In the genomic region with DNA sequence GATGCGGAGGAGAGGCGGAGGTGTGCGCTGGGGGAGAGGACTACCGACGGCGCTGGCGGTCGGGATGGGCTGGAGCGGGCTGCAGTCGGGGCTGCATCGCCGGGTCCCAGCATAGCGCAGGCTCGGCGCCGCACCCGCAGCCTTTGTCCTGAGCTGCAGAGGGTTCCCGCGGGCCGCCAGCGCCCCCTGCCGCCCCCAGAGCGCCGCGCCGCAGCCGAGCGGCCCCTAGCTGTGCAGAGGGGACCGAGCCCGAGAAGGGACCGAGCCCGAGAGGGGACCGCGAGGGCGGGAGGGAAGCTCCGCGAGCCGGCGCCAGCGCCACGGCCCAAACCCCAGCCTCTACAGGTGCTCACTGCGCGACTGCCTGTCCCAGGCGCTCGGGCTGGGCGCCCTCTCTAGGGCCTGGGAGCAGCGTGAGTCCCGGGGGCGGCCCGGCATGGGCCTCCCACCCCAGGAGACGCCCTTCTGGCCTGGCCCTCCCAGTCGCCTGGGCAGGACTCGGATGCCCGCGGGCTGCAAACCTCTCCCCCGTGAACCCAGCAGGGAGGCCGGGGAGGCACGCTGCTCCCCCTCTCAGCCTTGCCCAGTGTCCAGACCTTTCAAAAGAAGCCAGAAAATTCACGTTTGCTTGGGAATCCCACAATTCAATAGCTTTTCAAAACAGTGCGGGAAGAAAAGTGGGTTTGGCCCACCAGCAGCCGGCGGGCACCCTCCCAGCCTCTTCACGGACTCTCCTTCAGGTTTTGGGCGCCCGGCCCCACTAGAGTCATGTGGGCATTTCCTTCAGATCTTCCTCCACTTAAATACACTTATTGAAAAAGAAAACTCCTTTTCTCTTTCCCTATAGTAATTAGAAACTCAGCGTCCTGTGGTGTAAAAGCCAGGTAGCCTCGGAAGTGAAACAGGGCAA, we compare ENCODE assay signal across 1 cellular context.
TF ChIP-seq lines count a peak whose summit lies in the region.

No MANE protein-coding gene starts in this region.

TF ChIP-seq in H1, 55 proteins besides CTCF, POLR2A, EP300 and RAD21 (continued from another document):
- TF ChIP-seq, protein P1, sequence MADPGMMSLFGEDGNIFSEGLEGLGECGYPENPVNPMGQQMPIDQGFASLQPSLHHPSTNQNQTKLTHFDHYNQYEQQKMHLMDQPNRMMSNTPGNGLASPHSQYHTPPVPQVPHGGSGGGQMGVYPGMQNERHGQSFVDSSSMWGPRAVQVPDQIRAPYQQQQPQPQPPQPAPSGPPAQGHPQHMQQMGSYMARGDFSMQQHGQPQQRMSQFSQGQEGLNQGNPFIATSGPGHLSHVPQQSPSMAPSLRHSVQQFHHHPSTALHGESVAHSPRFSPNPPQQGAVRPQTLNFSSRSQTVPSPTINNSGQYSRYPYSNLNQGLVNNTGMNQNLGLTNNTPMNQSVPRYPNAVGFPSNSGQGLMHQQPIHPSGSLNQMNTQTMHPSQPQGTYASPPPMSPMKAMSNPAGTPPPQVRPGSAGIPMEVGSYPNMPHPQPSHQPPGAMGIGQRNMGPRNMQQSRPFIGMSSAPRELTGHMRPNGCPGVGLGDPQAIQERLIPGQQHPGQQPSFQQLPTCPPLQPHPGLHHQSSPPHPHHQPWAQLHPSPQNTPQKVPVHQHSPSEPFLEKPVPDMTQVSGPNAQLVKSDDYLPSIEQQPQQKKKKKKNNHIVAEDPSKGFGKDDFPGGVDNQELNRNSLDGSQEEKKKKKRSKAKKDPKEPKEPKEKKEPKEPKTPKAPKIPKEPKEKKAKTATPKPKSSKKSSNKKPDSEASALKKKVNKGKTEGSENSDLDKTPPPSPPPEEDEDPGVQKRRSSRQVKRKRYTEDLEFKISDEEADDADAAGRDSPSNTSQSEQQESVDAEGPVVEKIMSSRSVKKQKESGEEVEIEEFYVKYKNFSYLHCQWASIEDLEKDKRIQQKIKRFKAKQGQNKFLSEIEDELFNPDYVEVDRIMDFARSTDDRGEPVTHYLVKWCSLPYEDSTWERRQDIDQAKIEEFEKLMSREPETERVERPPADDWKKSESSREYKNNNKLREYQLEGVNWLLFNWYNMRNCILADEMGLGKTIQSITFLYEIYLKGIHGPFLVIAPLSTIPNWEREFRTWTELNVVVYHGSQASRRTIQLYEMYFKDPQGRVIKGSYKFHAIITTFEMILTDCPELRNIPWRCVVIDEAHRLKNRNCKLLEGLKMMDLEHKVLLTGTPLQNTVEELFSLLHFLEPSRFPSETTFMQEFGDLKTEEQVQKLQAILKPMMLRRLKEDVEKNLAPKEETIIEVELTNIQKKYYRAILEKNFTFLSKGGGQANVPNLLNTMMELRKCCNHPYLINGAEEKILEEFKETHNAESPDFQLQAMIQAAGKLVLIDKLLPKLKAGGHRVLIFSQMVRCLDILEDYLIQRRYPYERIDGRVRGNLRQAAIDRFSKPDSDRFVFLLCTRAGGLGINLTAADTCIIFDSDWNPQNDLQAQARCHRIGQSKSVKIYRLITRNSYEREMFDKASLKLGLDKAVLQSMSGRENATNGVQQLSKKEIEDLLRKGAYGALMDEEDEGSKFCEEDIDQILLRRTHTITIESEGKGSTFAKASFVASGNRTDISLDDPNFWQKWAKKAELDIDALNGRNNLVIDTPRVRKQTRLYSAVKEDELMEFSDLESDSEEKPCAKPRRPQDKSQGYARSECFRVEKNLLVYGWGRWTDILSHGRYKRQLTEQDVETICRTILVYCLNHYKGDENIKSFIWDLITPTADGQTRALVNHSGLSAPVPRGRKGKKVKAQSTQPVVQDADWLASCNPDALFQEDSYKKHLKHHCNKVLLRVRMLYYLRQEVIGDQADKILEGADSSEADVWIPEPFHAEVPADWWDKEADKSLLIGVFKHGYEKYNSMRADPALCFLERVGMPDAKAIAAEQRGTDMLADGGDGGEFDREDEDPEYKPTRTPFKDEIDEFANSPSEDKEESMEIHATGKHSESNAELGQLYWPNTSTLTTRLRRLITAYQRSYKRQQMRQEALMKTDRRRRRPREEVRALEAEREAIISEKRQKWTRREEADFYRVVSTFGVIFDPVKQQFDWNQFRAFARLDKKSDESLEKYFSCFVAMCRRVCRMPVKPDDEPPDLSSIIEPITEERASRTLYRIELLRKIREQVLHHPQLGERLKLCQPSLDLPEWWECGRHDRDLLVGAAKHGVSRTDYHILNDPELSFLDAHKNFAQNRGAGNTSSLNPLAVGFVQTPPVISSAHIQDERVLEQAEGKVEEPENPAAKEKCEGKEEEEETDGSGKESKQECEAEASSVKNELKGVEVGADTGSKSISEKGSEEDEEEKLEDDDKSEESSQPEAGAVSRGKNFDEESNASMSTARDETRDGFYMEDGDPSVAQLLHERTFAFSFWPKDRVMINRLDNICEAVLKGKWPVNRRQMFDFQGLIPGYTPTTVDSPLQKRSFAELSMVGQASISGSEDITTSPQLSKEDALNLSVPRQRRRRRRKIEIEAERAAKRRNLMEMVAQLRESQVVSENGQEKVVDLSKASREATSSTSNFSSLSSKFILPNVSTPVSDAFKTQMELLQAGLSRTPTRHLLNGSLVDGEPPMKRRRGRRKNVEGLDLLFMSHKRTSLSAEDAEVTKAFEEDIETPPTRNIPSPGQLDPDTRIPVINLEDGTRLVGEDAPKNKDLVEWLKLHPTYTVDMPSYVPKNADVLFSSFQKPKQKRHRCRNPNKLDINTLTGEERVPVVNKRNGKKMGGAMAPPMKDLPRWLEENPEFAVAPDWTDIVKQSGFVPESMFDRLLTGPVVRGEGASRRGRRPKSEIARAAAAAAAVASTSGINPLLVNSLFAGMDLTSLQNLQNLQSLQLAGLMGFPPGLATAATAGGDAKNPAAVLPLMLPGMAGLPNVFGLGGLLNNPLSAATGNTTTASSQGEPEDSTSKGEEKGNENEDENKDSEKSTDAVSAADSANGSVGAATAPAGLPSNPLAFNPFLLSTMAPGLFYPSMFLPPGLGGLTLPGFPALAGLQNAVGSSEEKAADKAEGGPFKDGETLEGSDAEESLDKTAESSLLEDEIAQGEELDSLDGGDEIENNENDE (IDR thresholded peaks at IDR 0.05; ENCODE audit: insufficient replicate concordance, low read length): no peak
- TF ChIP-seq ZNF274 (IDR thresholded peaks at IDR 0.05; ENCODE audit: borderline replicate concordance, extremely low read depth, low read length): no peak
- no peak for TF ChIP-seq POU5F1 (IDR thresholded peaks at IDR 0.05; ENCODE audit: low read depth, low read length)
- TF ChIP-seq RBBP5 (IDR thresholded peaks at IDR 0.05; ENCODE audit: borderline replicate concordance, low read depth, low read length): peak; percentile 86
- TF ChIP-seq CBX5 (IDR thresholded peaks at IDR 0.05; ENCODE audit: low read depth, low read length): no peak
- TF ChIP-seq CBX8 (IDR thresholded peaks at IDR 0.05; ENCODE audit: borderline replicate concordance, low read depth, low read length): no peak
- TF ChIP-seq, protein P2, sequence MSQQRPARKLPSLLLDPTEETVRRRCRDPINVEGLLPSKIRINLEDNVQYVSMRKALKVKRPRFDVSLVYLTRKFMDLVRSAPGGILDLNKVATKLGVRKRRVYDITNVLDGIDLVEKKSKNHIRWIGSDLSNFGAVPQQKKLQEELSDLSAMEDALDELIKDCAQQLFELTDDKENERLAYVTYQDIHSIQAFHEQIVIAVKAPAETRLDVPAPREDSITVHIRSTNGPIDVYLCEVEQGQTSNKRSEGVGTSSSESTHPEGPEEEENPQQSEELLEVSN (IDR thresholded peaks at IDR 0.05): peak; percentile 44; the same call in 1 of the 2 replicates
- peak; percentile 93 for TF ChIP-seq KDM4A (IDR thresholded peaks at IDR 0.05; ENCODE audit: low read depth, low read length, severe bottlenecking)
- TF ChIP-seq SP1 (IDR thresholded peaks at IDR 0.05; ENCODE audit: low read depth, low read length): 0 out of 2 replicates have a peak, but pooled peaks have one; percentile 38
- no peak for TF ChIP-seq MAFK (IDR thresholded peaks at IDR 0.05; ENCODE audit: low read depth, low read length)
- TF ChIP-seq RFX5 (IDR thresholded peaks at IDR 0.05; ENCODE audit: borderline replicate concordance, low read depth, low read length): no peak
- peak; percentile 26; the same call in 1 of the 2 replicates for TF ChIP-seq TBP (IDR thresholded peaks at IDR 0.05; ENCODE audit: low read depth, low read length)
- TF ChIP-seq GABPA (IDR thresholded peaks at IDR 0.05; ENCODE audit: borderline replicate concordance, insufficient read depth, low read length): peak; percentile 69; the same call in 1 of the 2 replicates
- no peak for TF ChIP-seq HDAC6 (IDR thresholded peaks at IDR 0.05; ENCODE audit: low read depth, low read length)
- TF ChIP-seq JUN (IDR thresholded peaks at IDR 0.05; ENCODE audit: low read depth, low read length): no peak
- TF ChIP-seq POLR2AphosphoS5 (IDR thresholded peaks at IDR 0.05; ENCODE audit: low read depth, low read length): no peak
- TF ChIP-seq, protein P3, sequence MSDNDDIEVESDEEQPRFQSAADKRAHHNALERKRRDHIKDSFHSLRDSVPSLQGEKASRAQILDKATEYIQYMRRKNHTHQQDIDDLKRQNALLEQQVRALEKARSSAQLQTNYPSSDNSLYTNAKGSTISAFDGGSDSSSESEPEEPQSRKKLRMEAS (IDR thresholded peaks at IDR 0.05): peak; percentile 57
- TF ChIP-seq PHF8 (conservative IDR thresholded peaks at IDR 0.05; ENCODE audit: low read depth, low read length): 0 out of 2 replicates have a peak, but pooled peaks have one; percentile 19
- 0 out of 2 replicates have a peak, but pooled peaks have one; percentile 56 for TF ChIP-seq YY1 (IDR thresholded peaks at IDR 0.05; ENCODE audit: low read depth, low read length)
- no peak for TF ChIP-seq CHD1 (IDR thresholded peaks at IDR 0.05; ENCODE audit: low read depth, low read length)
- TF ChIP-seq ATF3 (IDR thresholded peaks at IDR 0.05; ENCODE audit: insufficient read depth, low read depth, low read length): no peak
- TF ChIP-seq EGR1 (IDR thresholded peaks at IDR 0.05; ENCODE audit: borderline replicate concordance, low read depth, low read length): peak; percentile 80; the same call in 1 of the 2 replicates
- no peak for TF ChIP-seq TEAD4 (IDR thresholded peaks at IDR 0.05; ENCODE audit: low read depth, low read length)
- peak; percentile 53 for TF ChIP-seq ASH2L (IDR thresholded peaks at IDR 0.05; ENCODE audit: low read length)
- no peak for TF ChIP-seq NRF1 (IDR thresholded peaks at IDR 0.05; ENCODE audit: low read depth, low read length)
- 0 out of 2 replicates have a peak, but pooled peaks have one; percentile 48 for TF ChIP-seq TCF12 (IDR thresholded peaks at IDR 0.05; ENCODE audit: low read depth, low read length)
- 0 out of 2 replicates have a peak, but pooled peaks have one; percentile 39 for TF ChIP-seq SP4 (IDR thresholded peaks at IDR 0.05; ENCODE audit: low read length)
- TF ChIP-seq KDM1A (IDR thresholded peaks at IDR 0.05; ENCODE audit: borderline replicate concordance, low read length): no peak
- TF ChIP-seq SP2 (IDR thresholded peaks at IDR 0.05; ENCODE audit: low read length): no peak
- no peak for TF ChIP-seq JUND (IDR thresholded peaks at IDR 0.05; ENCODE audit: low read length)
- no peak for TF ChIP-seq RXRA (IDR thresholded peaks at IDR 0.05; ENCODE audit: insufficient read depth, low read depth, low read length)
- no peak for TF ChIP-seq BACH1 (IDR thresholded peaks at IDR 0.05; ENCODE audit: low read length)
- peak; percentile 33 to 35; a peak in 1 of 4 replicates for TF ChIP-seq SIN3A (conservative IDR thresholded peaks at IDR 0.05 in 1 of 2, IDR thresholded peaks at IDR 0.05 in 1 of 2; ENCODE audit: low read depth in 1 of 2, low read length in 2 of 2)
- TF ChIP-seq RNF2 (IDR thresholded peaks at IDR 0.05; ENCODE audit: borderline replicate concordance, low read depth, low read length, missing control alignments, poor library complexity, severe bottlenecking): no peak
- peak; percentile 43; the same call in 1 of the 2 replicates for TF ChIP-seq SRF (IDR thresholded peaks at IDR 0.05; ENCODE audit: low read depth, low read length)
- TF ChIP-seq CHD2 (IDR thresholded peaks at IDR 0.05; ENCODE audit: low read length): no peak
- TF ChIP-seq SIX5 (IDR thresholded peaks at IDR 0.05; ENCODE audit: low read depth, low read length): no peak
- peak; percentile 28; the same call in 1 of the 2 replicates for TF ChIP-seq CREB1 (IDR thresholded peaks at IDR 0.05)
- TF ChIP-seq KDM5A (IDR thresholded peaks at IDR 0.05; ENCODE audit: low read length): no peak
- TF ChIP-seq TAF1 (IDR thresholded peaks at IDR 0.05; ENCODE audit: low read depth, low read length): 0 out of 2 replicates have a peak, but pooled peaks have one; percentile 32
- no peak for TF ChIP-seq BCL11A (IDR thresholded peaks at IDR 0.05; ENCODE audit: low read depth in 2 of 2, low read length in 2 of 2)
- TF ChIP-seq CTBP2 (IDR thresholded peaks at IDR 0.05; ENCODE audit: borderline replicate concordance, insufficient read depth, insufficient read length, low read length): peak; percentile 96
- no peak for TF ChIP-seq BRCA1 (IDR thresholded peaks at IDR 0.05; ENCODE audit: low read depth, low read length)
- 0 out of 2 replicates have a peak, but pooled peaks have one; percentile 30 for TF ChIP-seq SUZ12 (IDR thresholded peaks at IDR 0.05; ENCODE audit: low read length)
